In the genomic region with DNA sequence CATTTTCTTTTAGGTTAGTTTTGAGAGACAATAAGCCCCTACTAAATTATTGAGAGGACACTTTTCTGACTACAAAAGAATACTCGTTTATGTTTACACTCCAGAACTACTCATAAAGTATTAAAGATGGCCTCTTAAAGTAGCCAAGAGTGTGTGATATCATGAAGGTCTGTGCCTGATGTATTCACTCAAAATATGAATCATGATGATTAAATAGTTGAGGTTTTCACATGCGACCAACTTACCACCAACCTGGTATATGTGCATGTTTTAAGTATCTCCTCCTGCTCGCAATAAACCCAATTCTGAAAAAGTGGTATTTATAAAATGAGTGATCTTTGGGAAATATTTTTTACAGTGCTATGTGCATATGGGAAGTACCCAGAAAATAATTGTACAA, we compare ENCODE assay signal across 21 cellular contexts. TPM values are rescaled to one million over a fixed set of nuclear protein-coding genes. Genes with fewer than 3 reads are reported as not detected.
DNase-seq lines count a peak whose midpoint lies in the region; ATAC-seq and TF ChIP-seq lines count a peak whose summit lies in the region.
"Had no signal": no experiment of that assay in that cellular context is flagged by ENCODE, and none has a peak within 500 bp of the region (broad histone marks: within the 10 kb centered on the region; RNA-seq: fewer than 3 reads in every experiment).

No MANE protein-coding gene starts in this region.

- H3K9me3 ChIP-seq in HCT116 (ENCODE audit: control insufficient read depth in 1 of 2, insufficient read depth in 1 of 2, low read depth in 1 of 2, low read length in 2 of 2) = no peaks in the 10 kb centered on the region
- peaks cover 13% of the 10 kb centered on the region for H3K9me3 ChIP-seq in PC-9 (ENCODE audit: insufficient read depth, low read depth)
- no peaks in the 10 kb centered on the region for H3K9me3 ChIP-seq in sigmoid colon
- H3K9me3 ChIP-seq: MG63, vagina had no signal

- intact Hi-C loops in HCT116 (cut with micrococcal nuclease) = no loop called here
- intact Hi-C loops in PC-9 (cut with micrococcal nuclease; ENCODE audit: unreplicated experiment) = loop anchor here (1.0 kb wide), 1 partner anchor 25 kb away; no protein-coding TSS in a partner anchor
- intact Hi-C loops in sigmoid colon (cut with DNase I) = no loop called here

- peak; percentile 71 for ATAC-seq in HCT116
- ATAC-seq: left ventricle myocardium superior, sciatic nerve had no signal

- H3K9ac ChIP-seq in HCT116 (ENCODE audit: low read length) = no peak overlapping the region; the same call in 1 of the 2 replicates

- H3K4me1 Mint-ChIP-seq in progenitor cell of endocrine pancreas (ENCODE audit: low read depth) = peaks cover 27% of the 10 kb centered on the region
- H3K4me1 Mint-ChIP-seq: activated naive CD8-positive, alpha-beta T cell treated with anti-CD3 and anti-CD28 coated beads, Interleukin-2, amount 10 ng/mL, durations not matched to agents 7 days and 5 days; CD14-positive monocyte had no signal

- no peaks in the 10 kb centered on the region for H3K36me3 Mint-ChIP-seq in progenitor cell of endocrine pancreas (ENCODE audit: insufficient read depth)
- H3K36me3 Mint-ChIP-seq: activated naive CD8-positive, alpha-beta T cell treated with anti-CD3 and anti-CD28 coated beads, Interleukin-2, amount 10 ng/mL, durations not matched to agents 7 days and 5 days; CD14-positive monocyte had no signal

- H3K27me3 Mint-ChIP-seq in progenitor cell of endocrine pancreas = peaks cover 21% of the 10 kb centered on the region

- no peak overlapping the region for H3K4me3 Mint-ChIP-seq in progenitor cell of endocrine pancreas (ENCODE audit: low read depth)
- H3K4me3 Mint-ChIP-seq: activated naive CD8-positive, alpha-beta T cell treated with anti-CD3 and anti-CD28 coated beads, Interleukin-2, amount 10 ng/mL, durations not matched to agents 7 days and 5 days had no signal

- H2AFZ ChIP-seq in HCT116 (ENCODE audit: low read depth, low read length, poor library complexity, severe bottlenecking) (peak overlapping the region; percentile 69), PC-9 (no peak overlapping the region)

- peak overlapping the region; percentile 85 for H3K27ac Mint-ChIP-seq in progenitor cell of endocrine pancreas
- H3K27ac Mint-ChIP-seq: activated naive CD8-positive, alpha-beta T cell treated with anti-CD3 and anti-CD28 coated beads, Interleukin-2, amount 10 ng/mL, durations not matched to agents 7 days and 5 days; CD14-positive monocyte had no signal

- H3K4me3 ChIP-seq in HCT116 (replicated peaks in 1 of 2; ENCODE audit: low read depth in 1 of 2, low read length in 2 of 2) (peak overlapping the region in 1 of 2 experiments; percentile 35; a peak in 1 of 4 replicates), PC-9 (no peak overlapping the region), epithelial cell of esophagus (ENCODE audit: low read length) (no peak overlapping the region), sigmoid colon (no peak overlapping the region), H7 (ENCODE audit: insufficient read depth, low read depth, low read length) (no peak overlapping the region)
- H3K4me3 ChIP-seq: MG63, vagina had no signal

- WGBS in sigmoid colon, 2 donors = 30 to 49% methylated on average over 3 of the region's 3 CpGs

- H3K9me2 ChIP-seq in HCT116 (ENCODE audit: insufficient read depth) (no peaks in the 10 kb centered on the region), PC-9 (ENCODE audit: insufficient read depth) (no peaks in the 10 kb centered on the region; the same call in 1 of the 2 replicates)

- RAD21 ChIA-PET in HCT116 (lab: Charles Lee; ENCODE audit: low non-redundant PET in 1 of 2, low total read pairs in 2 of 2, uncharacterized antibody in 2 of 2, unreplicated experiment in 2 of 2) = no interaction called here

- TF ChIP-seq RAD21 in HCT116 (IDR thresholded peaks at IDR 0.05; ENCODE audit: low read depth) = no peak

- TF ChIP-seq POLR2A in HCT116 (IDR thresholded peaks at IDR 0.05; ENCODE audit: borderline replicate concordance, extremely low read depth, insufficient read depth, insufficient read length) (no peak), sigmoid colon (IDR thresholded peaks at IDR 0.05) (no peak)

- H3K4me2 ChIP-seq in HCT116 (ENCODE audit: low read length) (peak overlapping the region; percentile 77), PC-9 (peak overlapping the region; percentile 56)

- H3K4me1 ChIP-seq in HCT116 (ENCODE audit: control insufficient read depth in 1 of 2, insufficient read depth in 2 of 2, low read length in 2 of 2) (peaks cover 21 to 33% of the 10 kb centered on the region in 2 experiments), PC-9 (replicated peaks; ENCODE audit: insufficient read depth) (peaks cover 40% of the 10 kb centered on the region), sigmoid colon (no peaks in the 10 kb centered on the region)
- H3K4me1 ChIP-seq: vagina had no signal

- BruUV-seq in HCT116 (replicated peaks; lab: Mats Ljungman, UMichigan) = no TSS peak
- BruUV-seq in PC-9 (replicated peaks; lab: Mats Ljungman, UMichigan) = no TSS peak

- no peaks in the 10 kb centered on the region for H3K9me3 Mint-ChIP-seq in progenitor cell of endocrine pancreas (ENCODE audit: low read depth)
- H3K9me3 Mint-ChIP-seq: activated naive CD8-positive, alpha-beta T cell treated with anti-CD3 and anti-CD28 coated beads, Interleukin-2, amount 10 ng/mL, durations not matched to agents 7 days and 5 days; CD14-positive monocyte had no signal

- H3K79me2 ChIP-seq in HCT116 (ENCODE audit: insufficient read depth, low read length) (no peaks in the 10 kb centered on the region), PC-9 (ENCODE audit: low read depth) (no peaks in the 10 kb centered on the region)

- POLR2A ChIA-PET in HCT116 (lab: Charles Lee) (no interaction called here), PC-9 (lab: Charles Lee; ENCODE audit: unreplicated experiment) (no interaction called here)

- H3K27ac ChIP-seq in HCT116 (ENCODE audit: low read depth, low read length) = no peak overlapping the region
- H3K27ac ChIP-seq in PC-9 = peak overlapping the region; percentile 75
- H3K27ac ChIP-seq in sigmoid colon = no peak overlapping the region
- H3K27ac ChIP-seq: vagina, VCaP had no signal

- TF ChIP-seq CTCF in HCT116 (IDR thresholded peaks at IDR 0.05 in 2 of 3, conservative IDR thresholded peaks at IDR 0.05 in 1 of 3; ENCODE audit: borderline replicate concordance in 1 of 3, insufficient read depth in 1 of 3, low read depth in 2 of 3, low read length in 2 of 3) (no peak), PC-9 (conservative IDR thresholded peaks at IDR 0.05) (no peak), epithelial cell of esophagus (IDR thresholded peaks at IDR 0.05; ENCODE audit: insufficient read depth, low read depth, low read length, missing control alignments) (no peak), progenitor cell of endocrine pancreas (IDR thresholded peaks at IDR 0.05; ENCODE audit: unreplicated experiment) (no peak), sigmoid colon (IDR thresholded peaks at IDR 0.05) (no peak)

- no peaks in the 10 kb centered on the region for H4K20me1 ChIP-seq in HCT116 (ENCODE audit: insufficient read depth)
- H4K20me1 ChIP-seq in PC-9 (ENCODE audit: insufficient read depth) = no peaks in the 10 kb centered on the region

- H3F3A ChIP-seq in PC-9 (ENCODE audit: insufficient read depth, low read depth) = peaks cover 40% of the 10 kb centered on the region

- CTCF ChIA-PET in HCT116 (lab: Charles Lee) = no interaction called here
- CTCF ChIA-PET in PC-9 (lab: Charles Lee) = interaction anchor here (0.6 kb wide), 1 partner anchor 1017 kb away, joined by 9 read pairs; no protein-coding TSS in a partner anchor

- DNase-seq in HCT116 (ENCODE audit: low read depth, low spot score) (peak; percentile 27), PC-9 (peak in 1 of 2 experiments; percentile 70), epithelial cell of esophagus (ENCODE audit: low read depth) (peak; percentile 65), progenitor cell of endocrine pancreas (ENCODE audit: low spot score, unreplicated experiment) (no peak), sigmoid colon (no peak), H7 (no peak), OCI-M2 (lab: John Stamatoyannopoulos, UW; ENCODE audit: unreplicated experiment) (no peak)
- DNase-seq: activated naive CD8-positive, alpha-beta T cell treated with anti-CD3 and anti-CD28 coated beads, Interleukin-2, amount 10 ng/mL, durations not matched to agents 7 days and 5 days; effector memory CD4-positive, alpha-beta T cell; IMR-90; left ventricle myocardium superior; MG63; NCI-H1436; NCI-H2107; posterior cingulate gyrus had no signal

- no peaks in the 10 kb centered on the region for H3K27me3 ChIP-seq in HCT116 (ENCODE audit: insufficient read depth, low read length)
- no peaks in the 10 kb centered on the region for H3K27me3 ChIP-seq in PC-9 (ENCODE audit: insufficient read depth, low read depth)
- no peaks in the 10 kb centered on the region for H3K27me3 ChIP-seq in sigmoid colon
- no peaks in the 10 kb centered on the region for H3K27me3 ChIP-seq in H7 (ENCODE audit: control insufficient read depth, insufficient read depth, low read length)
- H3K27me3 ChIP-seq: MG63, vagina had no signal

- TF ChIP-seq EP300 in sigmoid colon (IDR thresholded peaks at IDR 0.05) = no peak

- H3K36me3 ChIP-seq in HCT116 (ENCODE audit: control insufficient read depth in 1 of 2, insufficient read depth in 2 of 2, low read length in 2 of 2) (no peaks in the 10 kb centered on the region; a peak in 1 of 4 replicates), PC-9 (ENCODE audit: low read depth) (peaks cover 30% of the 10 kb centered on the region), sigmoid colon (no peaks in the 10 kb centered on the region), H7 (replicated peaks; ENCODE audit: control insufficient read depth, insufficient read depth, low read length) (no peaks in the 10 kb centered on the region)
- H3K36me3 ChIP-seq: MG63, vagina had no signal

TF ChIP-seq in HCT116, 20 proteins besides CTCF, POLR2A, EP300 and RAD21 (continues in another document):
- TF ChIP-seq SRF (IDR thresholded peaks at IDR 0.05; ENCODE audit: low read depth) = no peak
- no peak for TF ChIP-seq SP1 (IDR thresholded peaks at IDR 0.05; ENCODE audit: low read depth)

RNA-seq across cellular contexts. Expression of gene IL20RA, which starts 43.9 kb away (rescaled TPM):
- total RNA-seq in HCT116 (2021; ENCODE audit: unreplicated experiment) (1.1 TPM), PC-9 (2021) (2.5 and 4.0 TPM in 2 replicates), progenitor cell of endocrine pancreas (0.84 and 0.93 TPM in 2 replicates), sigmoid colon (1 to 10 TPM in 2 of 4 donors, under 1 TPM in 2; 0.28 to 1.8 (median 1.1) TPM)
- 0.62 and 0.83 TPM in 2 replicates for polyA plus RNA-seq in HCT116 (2012)
- polyA plus RNA-seq in sigmoid colon = 1 to 10 TPM; 3.8 to 7.2 (median 6.0) TPM
- total RNA-seq in H7 (2014; rRNA removed; shearing (Covaris generic)) = 0.26 and 0.28 TPM in 2 replicates
- total RNA-seq: activated naive CD8-positive, alpha-beta T cell treated with anti-CD3 and anti-CD28 coated beads, Interleukin-2, amount 10 ng/mL, durations not matched to agents 7 days and 5 days; IMR-90; T-helper 2 cell treated with Interferon-gamma antibody and Interleukin-4, amounts not matched to agents 100 ng/mL and 5 ng/mL, for 36 hours had no signal
- polyA plus RNA-seq: CD14-positive monocyte, neural cell had no signal

Comparison
In these comparisons a context has a peak if more than half of its experiments do, and no peak if none do; other contexts are left out.
1. DNase-seq: peak in HCT116 (single experiment) and epithelial cell of esophagus (single experiment); none in progenitor cell of endocrine pancreas (single experiment), sigmoid colon (single experiment), H7 (single experiment) and OCI-M2 (single experiment).